11 cellular contexts compared by ENCODE assay signal in genomic region chr13:30145709-30146367, GRCh38.
A peak's percentile ranks its signal among the peaks of the same experiment; 100 is the strongest.
DNase-seq lines count a peak whose midpoint lies in the region; ATAC-seq lines count a peak whose summit lies in the region.
"Had no signal": no experiment of that assay in that cellular context is flagged by ENCODE, and none has a peak within 500 bp of the region (broad histone marks: within the 10 kb centered on the region; RNA-seq: fewer than 3 reads in every experiment).

No MANE protein-coding gene starts in this region.

- peak; percentile 50 for DNase-seq in activated CD8-positive, alpha-beta memory T cell treated with anti-CD3 and anti-CD28 coated beads, Interleukin-2, amount 10 ng/mL, durations not matched to agents 7 days and 5 days
- DNase-seq in activated CD8-positive, alpha-beta memory T cell treated with anti-CD3 and anti-CD28 coated beads, Interleukin-2, amount 50 U/mL, for 48 hours, result no peak
- peak in 2 of 3 experiments; percentile 28 to 32 for DNase-seq in stimulated activated CD4-positive, alpha-beta T cell treated with anti-CD3 and anti-CD28 coated beads, TNF-alpha, amount 100 ng/mL, for 24 hours (ENCODE audit: low read depth in 3 of 3)
- DNase-seq in NCI-H1092 treated with DMSO at 0.1 percent for 48 hours (lab: John Stamatoyannopoulos, UW) (no peak), iPS-NIHi11 (ENCODE audit: low spot score) (no peak)
- no peak for DNase-seq in activated CD4-positive, CD25-positive, alpha-beta regulatory T cell treated with anti-CD3 and anti-CD28 coated beads, Interleukin-2, amount 50 U/mL, for 72 hours
- DNase-seq: glutamatergic neuron, NCI-H1417, nephron progenitor cell had no signal

- CTCF ChIA-PET in activated CD8-positive, alpha-beta memory T cell treated with anti-CD3 and anti-CD28 coated beads, Interleukin-2, amount 10 ng/mL, durations not matched to agents 7 days and 5 days (lab: Charles Lee), result interaction anchor here (1.5 to 10.5 kb wide), 6 partner anchors 8 to 899 kb away, joined by 3 to 146 read pairs (median 10); partner anchors contain the start of gene KATNAL1

- H3K27me3 Mint-ChIP-seq in activated CD8-positive, alpha-beta memory T cell treated with anti-CD3 and anti-CD28 coated beads, Interleukin-2, amount 10 ng/mL, durations not matched to agents 7 days and 5 days, result no peaks in the 10 kb centered on the region

- H3K9me3 Mint-ChIP-seq in activated CD8-positive, alpha-beta memory T cell treated with anti-CD3 and anti-CD28 coated beads, Interleukin-2, amount 10 ng/mL, durations not matched to agents 7 days and 5 days (ENCODE audit: low read depth), result peaks cover 2% of the 10 kb centered on the region
- H3K9me3 Mint-ChIP-seq: nephron progenitor cell had no signal

- H3K4me3 Mint-ChIP-seq in activated CD8-positive, alpha-beta memory T cell treated with anti-CD3 and anti-CD28 coated beads, Interleukin-2, amount 10 ng/mL, durations not matched to agents 7 days and 5 days, result peak overlapping the region; percentile 29
- H3K4me3 Mint-ChIP-seq: nephron progenitor cell had no signal

- H3K36me3 Mint-ChIP-seq in activated CD8-positive, alpha-beta memory T cell treated with anti-CD3 and anti-CD28 coated beads, Interleukin-2, amount 10 ng/mL, durations not matched to agents 7 days and 5 days, result peaks cover 7% of the 10 kb centered on the region

- H3K4me1 Mint-ChIP-seq in activated CD8-positive, alpha-beta memory T cell treated with anti-CD3 and anti-CD28 coated beads, Interleukin-2, amount 10 ng/mL, durations not matched to agents 7 days and 5 days, result peaks cover 79% of the 10 kb centered on the region

- H3K27ac Mint-ChIP-seq in activated CD8-positive, alpha-beta memory T cell treated with anti-CD3 and anti-CD28 coated beads, Interleukin-2, amount 10 ng/mL, durations not matched to agents 7 days and 5 days, result peak overlapping the region; percentile 87
- H3K27ac Mint-ChIP-seq: nephron progenitor cell had no signal

- peak; percentile 24 for ATAC-seq in activated CD8-positive, alpha-beta memory T cell treated with anti-CD3 and anti-CD28 coated beads, Interleukin-2, amount 10 ng/mL, durations not matched to agents 7 days and 5 days
- ATAC-seq in GM21723 (IDR thresholded peaks at IDR 0.05; ENCODE audit: unreplicated experiment), result peak; percentile 69
- ATAC-seq in HG03571 (IDR thresholded peaks at IDR 0.05; ENCODE audit: unreplicated experiment), result peak; percentile 38

Comparison
In these comparisons a context has a peak if more than half of its experiments do, and no peak if none do; other contexts are left out.
1. DNase-seq: peak in activated CD8-positive, alpha-beta memory T cell treated with anti-CD3 and anti-CD28 coated beads, Interleukin-2, amount 10 ng/mL, durations not matched to agents 7 days and 5 days (single experiment) and stimulated activated CD4-positive, alpha-beta T cell treated with anti-CD3 and anti-CD28 coated beads, TNF-alpha, amount 100 ng/mL, for 24 hours (2 of 3); none in activated CD8-positive, alpha-beta memory T cell treated with anti-CD3 and anti-CD28 coated beads, Interleukin-2, amount 50 U/mL, for 48 hours (single experiment), NCI-H1092 treated with DMSO at 0.1 percent for 48 hours (single experiment), iPS-NIHi11 (single experiment) and activated CD4-positive, CD25-positive, alpha-beta regulatory T cell treated with anti-CD3 and anti-CD28 coated beads, Interleukin-2, amount 50 U/mL, for 72 hours (single experiment).
2. Peak in every context shown above with its lines, with median percentiles within 50 percentile points of each other: ATAC-seq.